ENCODE assay signal across 22 cellular contexts in the genomic region with DNA sequence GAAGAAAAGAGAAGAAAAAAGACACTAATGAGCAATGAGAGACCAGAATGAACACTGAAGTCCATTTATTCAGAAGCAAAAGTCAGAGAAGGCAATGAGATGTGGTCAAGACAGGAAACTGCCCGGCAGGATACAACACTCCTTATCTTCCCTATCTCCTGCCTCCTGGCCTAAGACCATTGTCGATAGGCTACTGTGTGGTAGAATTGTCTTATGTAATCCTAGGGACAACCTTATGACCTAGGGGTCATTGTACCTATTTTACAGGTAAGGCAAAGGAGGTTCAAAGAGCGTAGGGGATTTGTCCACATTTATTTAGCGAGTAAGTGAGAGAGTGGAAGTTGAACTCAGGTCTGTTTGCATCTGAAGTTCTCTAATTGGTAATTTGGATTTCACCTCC.
A peak's percentile ranks its signal among the peaks of the same experiment; 100 is the strongest.
DNase-seq lines count a peak whose midpoint lies in the region; ATAC-seq and TF ChIP-seq lines count a peak whose summit lies in the region.
"Had no signal": no experiment of that assay in that cellular context is flagged by ENCODE, and none has a peak within 500 bp of the region (broad histone marks: within the 10 kb centered on the region; RNA-seq: fewer than 3 reads in every experiment).

No MANE protein-coding gene starts in this region.

- H3K27ac ChIP-seq in ascending aorta (peak overlapping the region; percentile 79 to 89), right lobe of liver (no peak overlapping the region), brain microvascular endothelial cell (no peak overlapping the region)
- H3K27ac ChIP-seq: A549, PC-9 had no signal

- TF ChIP-seq POLR2A in right lobe of liver (IDR thresholded peaks at IDR 0.05), result no peak

- H3K4me1 Mint-ChIP-seq in stimulated activated naive B cell treated with anti-CD40 and anti-IgM and Interleukin-4, amounts not matched to agents 10 μg/mL and 1 μg/mL and 100 μg/mL, for 72 hours, result no peaks in the 10 kb centered on the region
- H3K4me1 Mint-ChIP-seq: B cell, CD14-positive monocyte had no signal

- H3K27me3 Mint-ChIP-seq in stimulated activated naive B cell treated with anti-CD40 and anti-IgM and Interleukin-4, amounts not matched to agents 10 μg/mL and 1 μg/mL and 100 μg/mL, for 72 hours, result peaks cover 29 to 44% of the 10 kb centered on the region in 2 donors

- no peaks in the 10 kb centered on the region for H3K36me3 Mint-ChIP-seq in stimulated activated naive B cell treated with anti-CD40 and anti-IgM and Interleukin-4, amounts not matched to agents 10 μg/mL and 1 μg/mL and 100 μg/mL, for 72 hours
- H3K36me3 Mint-ChIP-seq: CD14-positive monocyte had no signal

- no peak for TF ChIP-seq CTCF in ascending aorta (IDR thresholded peaks at IDR 0.05)
- TF ChIP-seq CTCF in right lobe of liver (IDR thresholded peaks at IDR 0.05), result no peak
- no peak for TF ChIP-seq CTCF in brain microvascular endothelial cell (IDR thresholded peaks at IDR 0.05; ENCODE audit: low read depth, low read length, missing control alignments)

- H3K36me3 ChIP-seq in ascending aorta (no peaks in the 10 kb centered on the region), right lobe of liver (no peaks in the 10 kb centered on the region), brain microvascular endothelial cell (replicated peaks) (no peaks in the 10 kb centered on the region)

- intact Hi-C loops in Right ventricle myocardium superior (cut with DNase I), result no loop called here
- intact Hi-C loops in cardiac septum (cut with DNase I), result no loop called here
- intact Hi-C loops in ascending aorta (cut with DNase I), result no loop called here
- intact Hi-C loops in right lobe of liver (cut with DNase I), result no loop called here

- H3K4me3 Mint-ChIP-seq in stimulated activated naive B cell treated with anti-CD40 and anti-IgM and Interleukin-4, amounts not matched to agents 10 μg/mL and 1 μg/mL and 100 μg/mL, for 72 hours, result no peak overlapping the region
- H3K4me3 Mint-ChIP-seq: B cell had no signal

- no peak for DNase-seq in Right ventricle myocardium superior
- DNase-seq in cardiac septum (ENCODE audit: low spot score), result no peak
- no peak for DNase-seq in ascending aorta (ENCODE audit: low spot score in 2 of 2)
- DNase-seq in right lobe of liver, result no peak
- no peak for DNase-seq in stimulated activated naive B cell treated with anti-CD40 and anti-IgM and Interleukin-4, amounts not matched to agents 10 μg/mL and 1 μg/mL and 100 μg/mL, for 72 hours
- DNase-seq in brain microvascular endothelial cell, result no peak
- DNase-seq: COR-L47, DMS79, NCI-H1092, NCI-H1436, NCI-H187 treated with DMSO at 0.1 percent for 48 hours, NCI-H2107, NCI-H510A treated with DMSO at 0.1 percent for 48 hours, NCI-H748 treated with DMSO at 0.1 percent for 48 hours, PC-9, RPMI8226, SIG-M5, SK-N-SH had no signal

- H3K9me3 ChIP-seq in ascending aorta, result peaks cover 0 to 11% of the 10 kb centered on the region in 2 donors
- H3K9me3 ChIP-seq in right lobe of liver, result no peaks in the 10 kb centered on the region
- H3K9me3 ChIP-seq: A549, SK-N-SH had no signal

- WGBS in right lobe of liver (ENCODE audit: insufficient coverage, low coverage, low lambda C conversion rate, missing lambda C conversion rate), result 15% methylated on average over 4 of the region's 4 CpGs

- in situ Hi-C loops in brain microvascular endothelial cell (cut with HindIII; ENCODE audit: low pct_ligation_motif_present, low sequenced_read_pairs), result no loop called here

- peak; percentile 9 for ATAC-seq in Right ventricle myocardium superior (ENCODE audit: poor library complexity)
- ATAC-seq in right lobe of liver, result peak; percentile 31 to 85 (median 46)
- no peak for ATAC-seq in stimulated activated naive B cell treated with anti-CD40 and anti-IgM and Interleukin-4, amounts not matched to agents 10 μg/mL and 1 μg/mL and 100 μg/mL, for 72 hours (replicated peaks)
- no peak for ATAC-seq in HG02885 (IDR thresholded peaks at IDR 0.05; ENCODE audit: poor library complexity, unreplicated experiment)

- H3K4me1 ChIP-seq in ascending aorta, result peaks cover 0 to 13% of the 10 kb centered on the region in 2 donors
- peaks cover 0 to 4% (median 0%) of the 10 kb centered on the region in 4 donors for H3K4me1 ChIP-seq in right lobe of liver
- H3K4me1 ChIP-seq: A549 had no signal

- H3K4me3 ChIP-seq in ascending aorta, result no peak overlapping the region
- H3K4me3 ChIP-seq in right lobe of liver, result no peak overlapping the region
- no peak overlapping the region for H3K4me3 ChIP-seq in brain microvascular endothelial cell (ENCODE audit: low read depth, low read length)
- H3K4me3 ChIP-seq: A549, PC-9 had no signal

- no peaks in the 10 kb centered on the region for H3K9me3 Mint-ChIP-seq in stimulated activated naive B cell treated with anti-CD40 and anti-IgM and Interleukin-4, amounts not matched to agents 10 μg/mL and 1 μg/mL and 100 μg/mL, for 72 hours

- H3K27me3 ChIP-seq in ascending aorta (no peaks in the 10 kb centered on the region), right lobe of liver (no peaks in the 10 kb centered on the region), brain microvascular endothelial cell (replicated peaks) (no peaks in the 10 kb centered on the region)

- H3K27ac Mint-ChIP-seq in stimulated activated naive B cell treated with anti-CD40 and anti-IgM and Interleukin-4, amounts not matched to agents 10 μg/mL and 1 μg/mL and 100 μg/mL, for 72 hours, result peak overlapping the region; percentile 39
- H3K27ac Mint-ChIP-seq: B cell had no signal

Comparison
In these comparisons a context has a peak if more than half of its experiments do, and no peak if none do; other contexts are left out.
1. ATAC-seq: peak in Right ventricle myocardium superior (single experiment) and right lobe of liver (4 of 4); none in stimulated activated naive B cell treated with anti-CD40 and anti-IgM and Interleukin-4, amounts not matched to agents 10 μg/mL and 1 μg/mL and 100 μg/mL, for 72 hours (0 of 2) and HG02885 (single experiment).
2. H3K27ac ChIP-seq: peak in ascending aorta (2 of 2); none in right lobe of liver (0 of 3) and brain microvascular endothelial cell (single experiment).